In the genomic region with DNA sequence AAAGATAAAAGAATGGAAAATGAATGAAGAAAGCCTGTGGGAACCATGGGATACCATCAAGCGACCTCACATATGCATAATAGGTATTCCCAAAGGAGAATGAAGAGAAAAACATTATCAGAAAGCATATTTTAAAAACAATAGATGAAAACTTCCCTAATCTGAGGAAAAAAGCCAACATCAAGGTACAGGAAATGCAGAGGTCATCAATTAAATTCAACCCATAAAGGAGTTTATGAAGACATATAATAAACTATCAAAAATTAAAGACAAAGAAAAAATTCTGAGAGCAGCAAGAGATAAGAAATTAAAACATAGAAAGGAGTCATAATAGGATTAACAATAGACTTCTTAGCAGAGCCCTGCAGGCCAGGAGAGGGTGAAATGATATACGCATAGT, we compare ENCODE assay signal across 25 cellular contexts.
"Had no signal": no experiment of that assay in that cellular context is flagged by ENCODE, and none has a peak within 500 bp of the region (broad histone marks: within the 10 kb centered on the region; RNA-seq: fewer than 3 reads in every experiment).

No MANE protein-coding gene starts in this region.

- H3K36me3 ChIP-seq: left ventricle myocardium inferior, ovary, right atrium auricular region, suprapubic skin, thoracic aorta, tibial artery, upper lobe of right lung had no signal

- H3K4me3 ChIP-seq: left ventricle myocardium inferior, lung, mucosa of descending colon, ovary, right atrium auricular region, skin epidermis, suprapubic skin, thoracic aorta, tibial artery, upper lobe of right lung had no signal

- H3K27me3 ChIP-seq: ovary, right atrium auricular region, suprapubic skin, tibial artery, upper lobe of right lung had no signal

- H3K27me3 Mint-ChIP-seq: naive thymus-derived CD4-positive, alpha-beta T cell; natural killer cell treated with Interleukin-12 subunit alpha and Interleukin-12 subunit beta and Interleukin-15 and Interleukin-18, amount 100 ng/mL, for 72 hours; progenitor cell of endocrine pancreas; stimulated activated naive CD8-positive, alpha-beta T cell treated with anti-CD3 and anti-CD28 coated beads, Interleukin-15, Interleukin-2, amounts not matched to agents 100 ng/mL and 50 ng/mL, for 24 hours had no signal

- H3K4me1 ChIP-seq: left ventricle myocardium inferior, right atrium auricular region, suprapubic skin, upper lobe of right lung had no signal

- H3K4me1 Mint-ChIP-seq: naive thymus-derived CD4-positive, alpha-beta T cell had no signal

- DNase-seq: hypothalamus; islet precursor cell; left ventricle myocardium inferior; midbrain; mucosa of descending colon; naive thymus-derived CD4-positive, alpha-beta T cell; ovary; stimulated activated CD4-positive, alpha-beta T cell treated with anti-CD3 and anti-CD28 coated beads, Interleukin-12 subunit alpha, Interleukin-12 subunit beta, amount 100 ng/mL, for 4 hours; stimulated activated CD4-positive, alpha-beta T cell treated with anti-CD3 and anti-CD28 coated beads, Interleukin-15, amount 100 ng/mL, for 24 hours; stimulated activated CD4-positive, alpha-beta T cell treated with anti-CD3 and anti-CD28 coated beads, Interleukin-2, amount 100 ng/mL, for 24 hours; stimulated activated CD4-positive, alpha-beta T cell treated with anti-CD3 and anti-CD28 coated beads, Interleukin-4, amount 100 ng/mL, for 1 hour; stimulated activated naive CD4-positive, alpha-beta T cell; tibial artery; trophoblast cell; upper lobe of right lung had no signal

- ATAC-seq: mucosa of descending colon; naive thymus-derived CD4-positive, alpha-beta T cell; natural killer cell treated with Interleukin-12 subunit alpha and Interleukin-12 subunit beta and Interleukin-15 and Interleukin-18, amount 100 ng/mL, for 72 hours; sciatic nerve; upper lobe of right lung had no signal

- H3K4me3 Mint-ChIP-seq: naive thymus-derived CD4-positive, alpha-beta T cell; natural killer cell treated with Interleukin-12 subunit alpha and Interleukin-12 subunit beta and Interleukin-15 and Interleukin-18, amount 100 ng/mL, for 72 hours; stimulated activated naive CD8-positive, alpha-beta T cell treated with anti-CD3 and anti-CD28 coated beads, Interleukin-15, Interleukin-2, amounts not matched to agents 100 ng/mL and 50 ng/mL, for 24 hours had no signal

- H3K36me3 Mint-ChIP-seq: naive thymus-derived CD4-positive, alpha-beta T cell had no signal

- H3K9me3 ChIP-seq: ovary, thoracic aorta, upper lobe of right lung had no signal

- FAIRE-seq: urothelium cell line had no signal

- H3K27ac ChIP-seq: left ventricle myocardium inferior, ovary, right atrium auricular region, skin epidermis, suprapubic skin, thoracic aorta, tibial artery, upper lobe of right lung had no signal

- H3K27ac Mint-ChIP-seq: naive thymus-derived CD4-positive, alpha-beta T cell; natural killer cell treated with Interleukin-12 subunit alpha and Interleukin-12 subunit beta and Interleukin-15 and Interleukin-18, amount 100 ng/mL, for 72 hours; progenitor cell of endocrine pancreas; stimulated activated naive CD8-positive, alpha-beta T cell treated with anti-CD3 and anti-CD28 coated beads, Interleukin-15, Interleukin-2, amounts not matched to agents 100 ng/mL and 50 ng/mL, for 24 hours had no signal
